In genomic region chr6:133921249-133921859, GRCh38 we compare ENCODE assay signal across 8 cellular contexts. TPM values are rescaled to one million over a fixed set of nuclear protein-coding genes. Genes with fewer than 3 reads are reported as not detected.
DNase-seq lines count a peak whose midpoint lies in the region; ATAC-seq and TF ChIP-seq lines count a peak whose summit lies in the region.

No MANE protein-coding gene starts in this region.

- TF ChIP-seq CTCF in AG09309 (IDR thresholded peaks at IDR 0.05; ENCODE audit: control insufficient read depth, insufficient read depth, low read depth, low read length, missing control alignments) (peak; percentile 87), mesothelial cell of epicardium (IDR thresholded peaks at IDR 0.05; ENCODE audit: unreplicated experiment) (peak; percentile 62)

- peak; percentile 38 for DNase-seq in AG09309 (ENCODE audit: low read depth)
- DNase-seq in NCI-H774 (lab: John Stamatoyannopoulos, UW), result peak; percentile 87
- DNase-seq in activated CD4-positive, alpha-beta memory T cell treated with anti-CD3 and anti-CD28 coated beads for 36 hours, result peak; percentile 81
- DNase-seq in effector CD4-positive, alpha-beta T cell, result peak; percentile 50
- peak; percentile 34 to 83 for DNase-seq in mesothelial cell of epicardium (ENCODE audit: low spot score in 2 of 2, unreplicated experiment in 2 of 2)
- DNase-seq in stimulated activated CD8-positive, alpha-beta memory T cell treated with anti-CD3 and anti-CD28 coated beads, Interleukin-4, amount 100 ng/mL, for 24 hours (ENCODE audit: low read depth), result peak; percentile 44

- no peaks in the 10 kb centered on the region for H3K9me3 Mint-ChIP-seq in activated CD4-positive, alpha-beta memory T cell treated with anti-CD3 and anti-CD28 coated beads for 36 hours
- no peaks in the 10 kb centered on the region for H3K9me3 Mint-ChIP-seq in mesothelial cell of epicardium

- H3K4me3 Mint-ChIP-seq in activated CD4-positive, alpha-beta memory T cell treated with anti-CD3 and anti-CD28 coated beads for 36 hours, result no peak overlapping the region
- H3K4me3 Mint-ChIP-seq in mesothelial cell of epicardium, result no peak overlapping the region

- no peaks in the 10 kb centered on the region for H3K36me3 Mint-ChIP-seq in activated CD4-positive, alpha-beta memory T cell treated with anti-CD3 and anti-CD28 coated beads for 36 hours
- no peaks in the 10 kb centered on the region for H3K36me3 Mint-ChIP-seq in mesothelial cell of epicardium

- intact Hi-C loops in activated CD4-positive, alpha-beta memory T cell treated with anti-CD3 and anti-CD28 coated beads for 36 hours (cut with micrococcal nuclease), result no loop called here

- POLR2A ChIA-PET in activated CD4-positive, alpha-beta memory T cell treated with anti-CD3 and anti-CD28 coated beads for 36 hours (lab: Charles Lee), result no interaction called here

- ATAC-seq in GM18907 (IDR thresholded peaks at IDR 0.05; ENCODE audit: unreplicated experiment), result peak; percentile 51
- ATAC-seq in HG03565 (IDR thresholded peaks at IDR 0.05; ENCODE audit: unreplicated experiment), result peak; percentile 39

- peaks cover 4% of the 10 kb centered on the region for H3K4me1 Mint-ChIP-seq in activated CD4-positive, alpha-beta memory T cell treated with anti-CD3 and anti-CD28 coated beads for 36 hours (ENCODE audit: low read depth)
- H3K4me1 Mint-ChIP-seq in mesothelial cell of epicardium, result peaks cover 13% of the 10 kb centered on the region

- H3K27ac Mint-ChIP-seq in activated CD4-positive, alpha-beta memory T cell treated with anti-CD3 and anti-CD28 coated beads for 36 hours, result no peak overlapping the region
- H3K27ac Mint-ChIP-seq in mesothelial cell of epicardium, result no peak overlapping the region

- CTCF ChIA-PET in activated CD4-positive, alpha-beta memory T cell treated with anti-CD3 and anti-CD28 coated beads for 36 hours (lab: Charles Lee), result interaction anchor here (0.6 to 12.8 kb wide), 23 partner anchors 8 to 1099 kb away, joined by 3 to 362 read pairs (median 4); partner anchors contain the start of genes SLC2A12 and TBPL1

- H3K4me3 ChIP-seq in AG09309 (ENCODE audit: control insufficient read depth, low read depth, low read length), result no peak overlapping the region

- H3K27me3 Mint-ChIP-seq in activated CD4-positive, alpha-beta memory T cell treated with anti-CD3 and anti-CD28 coated beads for 36 hours, result peaks cover 16% of the 10 kb centered on the region
- H3K27me3 Mint-ChIP-seq in mesothelial cell of epicardium (ENCODE audit: low read depth), result peaks cover 3% of the 10 kb centered on the region

RNA-seq across cellular contexts. Expression of gene TBPL1, which starts 31.7 kb away (rescaled TPM):
- 10 to 100 TPM; 31.3 to 35.7 TPM for total RNA-seq in activated CD4-positive, alpha-beta memory T cell treated with anti-CD3 and anti-CD28 coated beads for 36 hours
- 29.3 to 31.0 TPM (median 30.5 TPM) in 3 replicates for total RNA-seq in mesothelial cell of epicardium

RNA-seq across cellular contexts. Expression of gene TCF21, which starts 32.4 kb away (rescaled TPM):
- not detected for total RNA-seq in activated CD4-positive, alpha-beta memory T cell treated with anti-CD3 and anti-CD28 coated beads for 36 hours
- total RNA-seq in mesothelial cell of epicardium, result 4.7 to 5.3 TPM (median 5.0 TPM) in 3 replicates
